Comparison of ENCODE assay signal across 8 cellular contexts in the genomic region with DNA sequence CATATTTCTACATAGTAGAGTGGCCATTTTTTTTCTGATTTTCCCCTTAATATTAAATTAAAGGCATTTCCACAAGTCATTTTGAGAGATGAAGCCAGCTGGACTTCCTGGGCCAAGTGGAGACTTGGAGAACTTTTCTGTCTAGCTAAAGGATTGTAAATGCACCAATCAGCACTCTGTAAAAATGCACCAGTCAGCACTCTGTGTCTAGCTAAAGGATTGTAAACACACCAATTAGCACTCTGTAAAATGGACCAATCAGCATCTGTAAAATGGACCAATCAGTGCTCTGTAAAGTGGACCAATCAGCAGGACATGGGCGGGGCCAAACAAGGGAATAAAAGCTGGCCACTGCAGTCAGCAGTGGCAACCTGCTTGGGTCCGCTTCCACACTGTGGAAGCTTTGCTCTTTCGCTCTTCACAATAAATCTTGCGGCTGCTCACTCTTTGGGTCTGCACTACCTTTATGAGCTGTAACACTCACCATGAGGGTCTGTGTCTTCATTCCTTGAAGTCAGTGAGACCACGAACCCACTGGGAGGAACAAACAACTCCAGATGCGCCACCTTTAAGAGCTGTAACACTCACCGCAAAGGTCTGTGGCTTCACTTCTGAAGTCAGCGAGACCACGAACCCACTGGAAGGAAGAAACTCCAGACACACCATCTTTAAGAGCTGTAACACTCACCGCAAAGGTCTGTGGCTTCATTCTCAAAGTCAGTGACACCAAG. TPM values are rescaled to one million over a fixed set of nuclear protein-coding genes. Genes with fewer than 3 reads are reported as not detected.
DNase-seq lines count a peak whose midpoint lies in the region; ATAC-seq and TF ChIP-seq lines count a peak whose summit lies in the region.
"Not testable (repeated sequence)": the region's sequence is repeated elsewhere in the genome, so short reads cannot be mapped to it uniquely, and the experiment has no call there.

No MANE protein-coding gene starts in this region.

- ATAC-seq in DND-41 (ENCODE audit: insufficient read depth, low read depth) (peak; percentile 90), T-helper 17 cell (peak; percentile 65)
- ATAC-seq in activated naive CD8-positive, alpha-beta T cell treated with anti-CD3 and anti-CD28 coated beads, Interleukin-2, amount 10 ng/mL, durations not matched to agents 7 days and 5 days (ENCODE audit: low read depth): peak; percentile 75
- peak; percentile 66 to 73 for ATAC-seq in natural killer cell treated with Interleukin-12 subunit alpha and Interleukin-12 subunit beta and Interleukin-15 and Interleukin-18, amount 100 ng/mL, for 72 hours
- ATAC-seq in stimulated activated naive CD8-positive, alpha-beta T cell treated with anti-CD3 and anti-CD28 coated beads, Interleukin-15, Interleukin-2, amounts not matched to agents 100 U/mL and 50 U/mL, for 24 hours: peak; percentile 80

- DNase-seq in DND-41: peak; percentile 89
- peak in 1 of 3 donors; percentile 15 for DNase-seq in T-helper 17 cell
- DNase-seq in activated CD8-positive, alpha-beta memory T cell treated with anti-CD3 and anti-CD28 coated beads for 24 hours: peak; percentile 74
- DNase-seq in activated T-helper 1 cell treated with anti-CD3 and anti-CD28 coated beads, Interleukin-12 subunit alpha, Interleukin-12 subunit beta, Interleukin-2, Interleukin-4 antibody, amounts not matched to agents 30 ng/mL and 10 ng/mL and 1 ng/mL, durations not matched to agents 14 hours and 24 hours and 36 hours (ENCODE audit: low spot score): peak; percentile 72
- DNase-seq in activated naive CD8-positive, alpha-beta T cell treated with anti-CD3 and anti-CD28 coated beads, Interleukin-2, amount 10 ng/mL, durations not matched to agents 7 days and 5 days: peak; percentile 75
- peak; percentile 64 for DNase-seq in natural killer cell treated with Interleukin-12 subunit alpha and Interleukin-12 subunit beta and Interleukin-15 and Interleukin-18, amount 100 ng/mL, for 72 hours (ENCODE audit: low spot score)
- DNase-seq in stimulated activated CD8-positive, alpha-beta memory T cell treated with anti-CD3 and anti-CD28 coated beads, Interleukin-12 subunit alpha, Interleukin-12 subunit beta, amount 100 ng/mL, for 4 hours (ENCODE audit: low read depth): peak; percentile 6
- DNase-seq in stimulated activated naive CD8-positive, alpha-beta T cell treated with anti-CD3 and anti-CD28 coated beads, Interleukin-15, Interleukin-2, amounts not matched to agents 100 U/mL and 50 U/mL, for 24 hours: peak; percentile 68

- not testable (repeated sequence) for TF ChIP-seq CTCF in DND-41 (IDR thresholded peaks at IDR 0.05; ENCODE audit: borderline replicate concordance, extremely low read depth, low read length, poor library complexity, severe bottlenecking)

- H3K4me2 ChIP-seq in DND-41 (ENCODE audit: insufficient read depth, low read length): peak overlapping the region; percentile 72

- not testable (repeated sequence) for H3K36me3 Mint-ChIP-seq in T-helper 17 cell (ENCODE audit: low read depth); natural killer cell treated with Interleukin-12 subunit alpha and Interleukin-12 subunit beta and Interleukin-15 and Interleukin-18, amount 100 ng/mL, for 72 hours
- peaks cover 17% of the 10 kb centered on the region for H3K36me3 Mint-ChIP-seq in activated T-helper 1 cell treated with anti-CD3 and anti-CD28 coated beads, Interleukin-12 subunit alpha, Interleukin-12 subunit beta, Interleukin-2, Interleukin-4 antibody, amounts not matched to agents 30 ng/mL and 10 ng/mL and 1 ng/mL, durations not matched to agents 14 hours and 24 hours and 36 hours (ENCODE audit: low read depth)
- peaks cover 46% of the 10 kb centered on the region for H3K36me3 Mint-ChIP-seq in activated naive CD8-positive, alpha-beta T cell treated with anti-CD3 and anti-CD28 coated beads, Interleukin-2, amount 10 ng/mL, durations not matched to agents 7 days and 5 days

- peaks cover 50% of the 10 kb centered on the region for H3K4me1 ChIP-seq in DND-41 (ENCODE audit: insufficient read depth, low read length)

- peak overlapping the region; percentile 54; the same call in 1 of the 2 replicates for H3K9ac ChIP-seq in DND-41 (ENCODE audit: low read depth, low read length)

- not testable (repeated sequence) for H3K27ac Mint-ChIP-seq in T-helper 17 cell
- peak overlapping the region; percentile 86 for H3K27ac Mint-ChIP-seq in activated T-helper 1 cell treated with anti-CD3 and anti-CD28 coated beads, Interleukin-12 subunit alpha, Interleukin-12 subunit beta, Interleukin-2, Interleukin-4 antibody, amounts not matched to agents 30 ng/mL and 10 ng/mL and 1 ng/mL, durations not matched to agents 14 hours and 24 hours and 36 hours
- peak overlapping the region; percentile 85 for H3K27ac Mint-ChIP-seq in activated naive CD8-positive, alpha-beta T cell treated with anti-CD3 and anti-CD28 coated beads, Interleukin-2, amount 10 ng/mL, durations not matched to agents 7 days and 5 days
- H3K27ac Mint-ChIP-seq in natural killer cell treated with Interleukin-12 subunit alpha and Interleukin-12 subunit beta and Interleukin-15 and Interleukin-18, amount 100 ng/mL, for 72 hours: peak overlapping the region; percentile 45 to 53

- not testable (repeated sequence) for H3K79me2 ChIP-seq in DND-41 (ENCODE audit: insufficient read depth, low read length)

- peaks cover 11% of the 10 kb centered on the region for H3K27me3 ChIP-seq in DND-41 (ENCODE audit: insufficient read depth, low read length, poor library complexity)

- POLR2A ChIA-PET in activated naive CD8-positive, alpha-beta T cell treated with anti-CD3 and anti-CD28 coated beads, Interleukin-2, amount 10 ng/mL, durations not matched to agents 7 days and 5 days (lab: Charles Lee): interaction anchor here (1.3 to 2.6 kb wide), 4 partner anchors 17 to 34 kb away, joined by 4 to 41 read pairs (median 10); a partner anchor contains a TSS

- not testable (repeated sequence) for H3K36me3 ChIP-seq in DND-41 (ENCODE audit: insufficient read depth, low read length)

- not testable (repeated sequence) for H4K20me1 ChIP-seq in DND-41 (ENCODE audit: insufficient read depth, low read length)

- H3K4me3 ChIP-seq in DND-41 (ENCODE audit: low read depth in 1 of 2, low read length in 2 of 2): peak overlapping the region in 1 of 2 experiments; percentile 62; a peak in 3 of 4 replicates

- H3K4me1 Mint-ChIP-seq in T-helper 17 cell: peaks cover 13% of the 10 kb centered on the region
- H3K4me1 Mint-ChIP-seq in activated T-helper 1 cell treated with anti-CD3 and anti-CD28 coated beads, Interleukin-12 subunit alpha, Interleukin-12 subunit beta, Interleukin-2, Interleukin-4 antibody, amounts not matched to agents 30 ng/mL and 10 ng/mL and 1 ng/mL, durations not matched to agents 14 hours and 24 hours and 36 hours (ENCODE audit: low read depth): peaks cover 47% of the 10 kb centered on the region
- peaks cover 37% of the 10 kb centered on the region for H3K4me1 Mint-ChIP-seq in activated naive CD8-positive, alpha-beta T cell treated with anti-CD3 and anti-CD28 coated beads, Interleukin-2, amount 10 ng/mL, durations not matched to agents 7 days and 5 days
- peaks cover 16 to 18% of the 10 kb centered on the region in 2 donors for H3K4me1 Mint-ChIP-seq in natural killer cell treated with Interleukin-12 subunit alpha and Interleukin-12 subunit beta and Interleukin-15 and Interleukin-18, amount 100 ng/mL, for 72 hours (ENCODE audit: low read depth in 2 of 2)

- peaks cover 15% of the 10 kb centered on the region for H3K27me3 Mint-ChIP-seq in T-helper 17 cell
- not testable (repeated sequence) for H3K27me3 Mint-ChIP-seq in activated T-helper 1 cell treated with anti-CD3 and anti-CD28 coated beads, Interleukin-12 subunit alpha, Interleukin-12 subunit beta, Interleukin-2, Interleukin-4 antibody, amounts not matched to agents 30 ng/mL and 10 ng/mL and 1 ng/mL, durations not matched to agents 14 hours and 24 hours and 36 hours (ENCODE audit: insufficient read depth)
- H3K27me3 Mint-ChIP-seq in activated naive CD8-positive, alpha-beta T cell treated with anti-CD3 and anti-CD28 coated beads, Interleukin-2, amount 10 ng/mL, durations not matched to agents 7 days and 5 days: peaks cover 14% of the 10 kb centered on the region
- H3K27me3 Mint-ChIP-seq in natural killer cell treated with Interleukin-12 subunit alpha and Interleukin-12 subunit beta and Interleukin-15 and Interleukin-18, amount 100 ng/mL, for 72 hours: peaks cover 15 to 16% of the 10 kb centered on the region in 2 donors

- peak overlapping the region; percentile 43 for H3K4me3 Mint-ChIP-seq in T-helper 17 cell
- peak overlapping the region; percentile 86 for H3K4me3 Mint-ChIP-seq in activated T-helper 1 cell treated with anti-CD3 and anti-CD28 coated beads, Interleukin-12 subunit alpha, Interleukin-12 subunit beta, Interleukin-2, Interleukin-4 antibody, amounts not matched to agents 30 ng/mL and 10 ng/mL and 1 ng/mL, durations not matched to agents 14 hours and 24 hours and 36 hours
- H3K4me3 Mint-ChIP-seq in activated naive CD8-positive, alpha-beta T cell treated with anti-CD3 and anti-CD28 coated beads, Interleukin-2, amount 10 ng/mL, durations not matched to agents 7 days and 5 days: peak overlapping the region; percentile 74
- peak overlapping the region; percentile 58 for H3K4me3 Mint-ChIP-seq in natural killer cell treated with Interleukin-12 subunit alpha and Interleukin-12 subunit beta and Interleukin-15 and Interleukin-18, amount 100 ng/mL, for 72 hours

- not testable (repeated sequence) for H2AFZ ChIP-seq in DND-41 (ENCODE audit: low read depth, low read length)

- H3K9me3 Mint-ChIP-seq in activated T-helper 1 cell treated with anti-CD3 and anti-CD28 coated beads, Interleukin-12 subunit alpha, Interleukin-12 subunit beta, Interleukin-2, Interleukin-4 antibody, amounts not matched to agents 30 ng/mL and 10 ng/mL and 1 ng/mL, durations not matched to agents 14 hours and 24 hours and 36 hours: peaks cover 27% of the 10 kb centered on the region
- H3K9me3 Mint-ChIP-seq in activated naive CD8-positive, alpha-beta T cell treated with anti-CD3 and anti-CD28 coated beads, Interleukin-2, amount 10 ng/mL, durations not matched to agents 7 days and 5 days: peaks cover 26% of the 10 kb centered on the region
- H3K9me3 Mint-ChIP-seq in natural killer cell treated with Interleukin-12 subunit alpha and Interleukin-12 subunit beta and Interleukin-15 and Interleukin-18, amount 100 ng/mL, for 72 hours: not testable (repeated sequence)

- not testable (repeated sequence) for H3K9me3 ChIP-seq in DND-41 (ENCODE audit: insufficient read depth, low read length, severe bottlenecking); T-helper 17 cell (ENCODE audit: control insufficient read depth, low read length, poor library complexity, severe bottlenecking)

- H3K27ac ChIP-seq in DND-41 (ENCODE audit: low read length): peak overlapping the region; percentile 66; the same call in 1 of the 2 replicates

- intact Hi-C loops in activated T-helper 1 cell treated with anti-CD3 and anti-CD28 coated beads, Interleukin-12 subunit alpha, Interleukin-12 subunit beta, Interleukin-2, Interleukin-4 antibody, amounts not matched to agents 30 ng/mL and 10 ng/mL and 1 ng/mL, durations not matched to agents 14 hours and 24 hours and 36 hours (cut with micrococcal nuclease): loop anchor here (1.0 to 10.0 kb wide), 2 partner anchors 32 to 620 kb away; a partner anchor contains a TSS

RNA-seq across cellular contexts. Expression of a gene that starts 31.9 kb away (rescaled TPM):
- 10 to 100 TPM; 53.7 to 58.4 TPM for total RNA-seq in T-helper 17 cell
- total RNA-seq in activated T-helper 1 cell treated with anti-CD3 and anti-CD28 coated beads, Interleukin-12 subunit alpha, Interleukin-12 subunit beta, Interleukin-2, Interleukin-4 antibody, amounts not matched to agents 30 ng/mL and 10 ng/mL and 1 ng/mL, durations not matched to agents 14 hours and 24 hours and 36 hours: 31.4 and 33.8 TPM in 2 replicates
- 10 to 100 TPM; 57.3 to 60.9 TPM for total RNA-seq in activated naive CD8-positive, alpha-beta T cell treated with anti-CD3 and anti-CD28 coated beads, Interleukin-2, amount 10 ng/mL, durations not matched to agents 7 days and 5 days
- total RNA-seq in natural killer cell treated with Interleukin-12 subunit alpha and Interleukin-12 subunit beta and Interleukin-15 and Interleukin-18, amount 100 ng/mL, for 72 hours: 10 to 100 TPM; 43.4 to 51.6 TPM
